ENCODE assay signal across 17 cellular contexts in genomic region chr6:168514216-168514615, GRCh38.
DNase-seq lines count a peak whose midpoint lies in the region; TF ChIP-seq lines count a peak whose summit lies in the region.
"Had no signal": no experiment of that assay in that cellular context is flagged by ENCODE, and none has a peak within 500 bp of the region (broad histone marks: within the 10 kb centered on the region; RNA-seq: fewer than 3 reads in every experiment).

No MANE protein-coding gene starts in this region.

- no peaks in the 10 kb centered on the region for H3K9me3 ChIP-seq in left ventricle myocardium inferior (replicated peaks)
- H3K9me3 ChIP-seq: HAP-1 had no signal

- peaks cover 16% of the 10 kb centered on the region for H3K27me3 ChIP-seq in left ventricle myocardium inferior (ENCODE audit: low read depth)

- H3K36me3 ChIP-seq in left ventricle myocardium inferior = no peaks in the 10 kb centered on the region
- H3K36me3 ChIP-seq: HAP-1 had no signal

- H3K4me1 ChIP-seq in left ventricle myocardium inferior = peaks cover 10% of the 10 kb centered on the region
- H3K4me1 ChIP-seq: HAP-1 had no signal

- intact Hi-C loops in Calu3 (cut with micrococcal nuclease; ENCODE audit: unreplicated experiment) (no loop called here), left ventricle myocardium inferior (cut with micrococcal nuclease) (no loop called here)

- H3K4me1 Mint-ChIP-seq in Calu3 (ENCODE audit: low read depth, unreplicated experiment) (no peaks in the 10 kb centered on the region), progenitor cell of endocrine pancreas (ENCODE audit: low read depth) (no peaks in the 10 kb centered on the region)
- H3K4me1 Mint-ChIP-seq in activated T-cell treated with anti-CD3 and anti-CD28 coated beads, Interleukin-2, amount 50 U/mL, for 24 hours (ENCODE audit: low read depth) = no peaks in the 10 kb centered on the region
- H3K4me1 Mint-ChIP-seq: memory B cell had no signal

- H3K9me3 Mint-ChIP-seq in Calu3 (ENCODE audit: low read depth, unreplicated experiment) = no peaks in the 10 kb centered on the region
- no peaks in the 10 kb centered on the region for H3K9me3 Mint-ChIP-seq in activated T-cell treated with anti-CD3 and anti-CD28 coated beads, Interleukin-2, amount 50 U/mL, for 24 hours
- H3K9me3 Mint-ChIP-seq in progenitor cell of endocrine pancreas (ENCODE audit: low read depth) = no peaks in the 10 kb centered on the region
- H3K9me3 Mint-ChIP-seq: activated naive CD4-positive, alpha-beta T cell treated with anti-CD3 and anti-CD28 coated beads, Interleukin-2, amount 50 U/mL, for 72 hours; memory B cell; T-helper 1 cell treated with Interleukin-12 subunit alpha and Interleukin-12 subunit beta and Interleukin-4 antibody, amounts not matched to agents 30 μg/mL and 1 μg/mL, for 36 hours; type B pancreatic cell had no signal

- peaks cover 27% of the 10 kb centered on the region for H3K27me3 Mint-ChIP-seq in Calu3 (ENCODE audit: unreplicated experiment)
- H3K27me3 Mint-ChIP-seq in activated T-cell treated with anti-CD3 and anti-CD28 coated beads, Interleukin-2, amount 50 U/mL, for 24 hours = peaks cover 16% of the 10 kb centered on the region
- H3K27me3 Mint-ChIP-seq in progenitor cell of endocrine pancreas = peaks cover 35% of the 10 kb centered on the region
- H3K27me3 Mint-ChIP-seq: memory B cell had no signal

- H3K4me3 Mint-ChIP-seq in Calu3 (ENCODE audit: low read depth, unreplicated experiment) = no peak overlapping the region
- H3K4me3 Mint-ChIP-seq in activated T-cell treated with anti-CD3 and anti-CD28 coated beads, Interleukin-2, amount 50 U/mL, for 24 hours = no peak overlapping the region
- no peak overlapping the region for H3K4me3 Mint-ChIP-seq in progenitor cell of endocrine pancreas (ENCODE audit: low read depth)
- H3K4me3 Mint-ChIP-seq: memory B cell; T-helper 1 cell treated with Interleukin-12 subunit alpha and Interleukin-12 subunit beta and Interleukin-4 antibody, amounts not matched to agents 30 μg/mL and 1 μg/mL, for 36 hours; type B pancreatic cell had no signal

- H3K27ac ChIP-seq in left ventricle myocardium inferior (replicated peaks) = peak overlapping the region; percentile 61
- H3K27ac ChIP-seq: epithelial cell of prostate had no signal

- TF ChIP-seq CTCF in Calu3 (IDR thresholded peaks at IDR 0.05; ENCODE audit: unreplicated experiment) (no peak), left ventricle myocardium inferior (IDR thresholded peaks at IDR 0.05; ENCODE audit: borderline replicate concordance) (no peak), progenitor cell of endocrine pancreas (IDR thresholded peaks at IDR 0.05; ENCODE audit: unreplicated experiment) (no peak)

- peak; percentile 35 for DNase-seq in Calu3
- DNase-seq in SK-MEL-5 (ENCODE audit: low read depth, low spot score) = peak; percentile 26
- DNase-seq in left ventricle myocardium inferior = peak; percentile 69
- DNase-seq in renal cortical epithelial cell (ENCODE audit: low read depth) = peak; percentile 16
- DNase-seq in activated T-cell treated with anti-CD3 and anti-CD28 coated beads, Interleukin-2, amount 50 U/mL, for 24 hours = no peak
- DNase-seq in NCI-H128 (lab: John Stamatoyannopoulos, UW; ENCODE audit: unreplicated experiment) = no peak
- no peak for DNase-seq in hepatic stellate cell (ENCODE audit: low spot score)
- no peak for DNase-seq in progenitor cell of endocrine pancreas (ENCODE audit: low spot score, unreplicated experiment)
- DNase-seq: activated CD8-positive, alpha-beta memory T cell treated with anti-CD3 and anti-CD28 coated beads, Interleukin-2, amount 50 U/mL, for 48 hours; DND-41; PC-3 had no signal

- H3K36me3 Mint-ChIP-seq in Calu3 (ENCODE audit: insufficient read depth, unreplicated experiment) = no peaks in the 10 kb centered on the region
- H3K36me3 Mint-ChIP-seq in activated T-cell treated with anti-CD3 and anti-CD28 coated beads, Interleukin-2, amount 50 U/mL, for 24 hours (ENCODE audit: low read depth) = no peaks in the 10 kb centered on the region
- H3K36me3 Mint-ChIP-seq in progenitor cell of endocrine pancreas (ENCODE audit: insufficient read depth) = no peaks in the 10 kb centered on the region
- H3K36me3 Mint-ChIP-seq: activated naive CD4-positive, alpha-beta T cell treated with anti-CD3 and anti-CD28 coated beads, Interleukin-2, amount 50 U/mL, for 72 hours; memory B cell; type B pancreatic cell had no signal

- no peak overlapping the region for H3K4me3 ChIP-seq in left ventricle myocardium inferior
- H3K4me3 ChIP-seq: HAP-1 had no signal

- CTCF ChIA-PET in Calu3 (lab: Charles Lee) = no interaction called here

- H3K27ac Mint-ChIP-seq in Calu3 (ENCODE audit: unreplicated experiment) (no peak overlapping the region), progenitor cell of endocrine pancreas (no peak overlapping the region)
- no peak overlapping the region for H3K27ac Mint-ChIP-seq in activated T-cell treated with anti-CD3 and anti-CD28 coated beads, Interleukin-2, amount 50 U/mL, for 24 hours
- H3K27ac Mint-ChIP-seq: activated naive CD4-positive, alpha-beta T cell treated with anti-CD3 and anti-CD28 coated beads, Interleukin-2, amount 50 U/mL, for 72 hours; memory B cell; T-helper 1 cell treated with Interleukin-12 subunit alpha and Interleukin-12 subunit beta and Interleukin-4 antibody, amounts not matched to agents 30 μg/mL and 1 μg/mL, for 36 hours; type B pancreatic cell had no signal

- no TSS peak for BruUV-seq in Calu3 (replicated peaks; lab: Mats Ljungman, UMichigan)

- in situ Hi-C loops in SK-MEL-5 (cut with HindIII; ENCODE audit: low pct_unique_long_range_greater_than_20kb, low sequenced_read_pairs) = no loop called here

Comparison
In these comparisons a context has a peak if more than half of its experiments do, and no peak if none do; other contexts are left out.
1. DNase-seq: peak in Calu3 (single experiment), SK-MEL-5 (single experiment), left ventricle myocardium inferior (single experiment) and renal cortical epithelial cell (single experiment); none in activated T-cell treated with anti-CD3 and anti-CD28 coated beads, Interleukin-2, amount 50 U/mL, for 24 hours (single experiment), NCI-H128 (single experiment), hepatic stellate cell (single experiment) and progenitor cell of endocrine pancreas (single experiment).